ENCODE assay signal across 8 cellular contexts in genomic region chr5:174793684-174794328, GRCh38.
A peak's percentile ranks its signal among the peaks of the same experiment; 100 is the strongest.
DNase-seq lines count a peak whose midpoint lies in the region; ATAC-seq and TF ChIP-seq lines count a peak whose summit lies in the region.

No MANE protein-coding gene starts in this region.

- no peak overlapping the region for H3K27ac Mint-ChIP-seq in CD4-positive, alpha-beta T cell
- H3K27ac Mint-ChIP-seq in brain, result peak overlapping the region in 1 of 5 experiments; percentile 42

- H3K4me1 Mint-ChIP-seq in CD4-positive, alpha-beta T cell (ENCODE audit: low read depth), result peaks cover 7% of the 10 kb centered on the region
- H3K4me1 Mint-ChIP-seq in brain, result peaks cover 15% of the 10 kb centered on the region

- H3K4me1 ChIP-seq in KMS-11 (ENCODE audit: low read depth, poor library complexity, severe bottlenecking), result no peaks in the 10 kb centered on the region

- peak; percentile 44 for ATAC-seq in CD4-positive, alpha-beta T cell (ENCODE audit: poor library complexity)
- ATAC-seq in GM18870 (IDR thresholded peaks at IDR 0.05; ENCODE audit: unreplicated experiment), result no peak

- no peak overlapping the region for H3K27ac ChIP-seq in CD4-positive, alpha-beta T cell (ENCODE audit: low read depth, low read length)
- H3K27ac ChIP-seq in KMS-11, result no peak overlapping the region

- no peak overlapping the region for H3K4me3 Mint-ChIP-seq in CD4-positive, alpha-beta T cell
- H3K4me3 Mint-ChIP-seq in brain, result peak overlapping the region in 3 of 5 experiments; percentile 4 to 34 (median 29)

- CTCF ChIA-PET in CD4-positive, alpha-beta T cell (lab: Charles Lee), result interaction anchor here (1.9 kb wide), 1 partner anchor 374 kb away, joined by 10 read pairs; no protein-coding TSS in a partner anchor

- peaks cover 35% of the 10 kb centered on the region for H3K27me3 ChIP-seq in CD4-positive, alpha-beta T cell (ENCODE audit: control insufficient read depth, insufficient read depth, low read length)
- H3K27me3 ChIP-seq in KMS-11 (ENCODE audit: insufficient read depth, low read depth), result no peaks in the 10 kb centered on the region

- POLR2A ChIA-PET in CD4-positive, alpha-beta T cell (lab: Charles Lee), result no interaction called here

- H3K4me2 ChIP-seq in KMS-11, result no peak overlapping the region

- no peaks in the 10 kb centered on the region for H3K36me3 Mint-ChIP-seq in CD4-positive, alpha-beta T cell (ENCODE audit: low read depth)
- no peaks in the 10 kb centered on the region for H3K36me3 Mint-ChIP-seq in brain

- H3K79me2 ChIP-seq in KMS-11 (ENCODE audit: insufficient read depth, low read depth), result no peaks in the 10 kb centered on the region

- peaks cover 83% of the 10 kb centered on the region for H3K27me3 Mint-ChIP-seq in CD4-positive, alpha-beta T cell
- peaks cover 14% of the 10 kb centered on the region for H3K27me3 Mint-ChIP-seq in brain

- no peak overlapping the region for H3K9ac ChIP-seq in KMS-11

- no peak overlapping the region for H3K4me3 ChIP-seq in KMS-11 (IDR thresholded peaks at IDR 0.05; ENCODE audit: insufficient read depth, low read depth, low read length)

- peak; percentile 36 for TF ChIP-seq CTCF in CD4-positive, alpha-beta T cell (IDR thresholded peaks at IDR 0.05)
- TF ChIP-seq CTCF in KMS-11 (conservative IDR thresholded peaks at IDR 0.05; ENCODE audit: low read depth, low read length), result peak; percentile 46
- TF ChIP-seq CTCF in brain (conservative IDR thresholded peaks at IDR 0.05), result peak; percentile 93 to 95

- no peaks in the 10 kb centered on the region for H3K9me3 Mint-ChIP-seq in CD4-positive, alpha-beta T cell
- no peaks in the 10 kb centered on the region for H3K9me3 Mint-ChIP-seq in brain

- intact Hi-C loops in CD4-positive, alpha-beta T cell (cut with DNase I, micrococcal nuclease), result loop anchor here in 1 of 2 experiments (2.0 kb wide), 1 partner anchor 375 kb away; no protein-coding TSS in a partner anchor

- H4K20me1 ChIP-seq in KMS-11 (ENCODE audit: insufficient read depth), result no peaks in the 10 kb centered on the region

- H3K9me3 ChIP-seq in CD4-positive, alpha-beta T cell (ENCODE audit: control insufficient read depth, low read length), result no peaks in the 10 kb centered on the region

- no peaks in the 10 kb centered on the region for H3K36me3 ChIP-seq in KMS-11 (ENCODE audit: insufficient read depth)

- H2AFZ ChIP-seq in KMS-11 (ENCODE audit: low read depth), result no peak overlapping the region

- DNase-seq in CD4-positive, alpha-beta T cell, result peak; percentile 2 to 39 (median 10)
- peak; percentile 18 for DNase-seq in GM19240 (ENCODE audit: insufficient read length, low spot score)
- peak; percentile 21 for DNase-seq in T-helper 9 cell
- peak; percentile 87 for DNase-seq in iPS-NIHi7 (ENCODE audit: extremely low spot score)
- DNase-seq in stimulated activated CD4-positive, alpha-beta T cell treated with anti-CD3 and anti-CD28 coated beads, Interleukin-12 subunit alpha, Interleukin-12 subunit beta, amount 100 ng/mL, for 4 hours, result peak; percentile 32

Comparison
In these comparisons a context has a peak if more than half of its experiments do, and no peak if none do; other contexts are left out.
1. DNase-seq: peak in every context shown above with its lines; median percentile 87 in iPS-NIHi7; 32 in stimulated activated CD4-positive, alpha-beta T cell treated with anti-CD3 and anti-CD28 coated beads, Interleukin-12 subunit alpha, Interleukin-12 subunit beta, amount 100 ng/mL, for 4 hours; 21 in T-helper 9 cell; 18 in GM19240; 10 in CD4-positive, alpha-beta T cell.
2. CTCF ChIP-seq: peak in every context shown above with its lines; median percentile 94 in brain; 46 in KMS-11; 36 in CD4-positive, alpha-beta T cell.